Comparison of ENCODE assay signal across 10 cellular contexts in the genomic region with DNA sequence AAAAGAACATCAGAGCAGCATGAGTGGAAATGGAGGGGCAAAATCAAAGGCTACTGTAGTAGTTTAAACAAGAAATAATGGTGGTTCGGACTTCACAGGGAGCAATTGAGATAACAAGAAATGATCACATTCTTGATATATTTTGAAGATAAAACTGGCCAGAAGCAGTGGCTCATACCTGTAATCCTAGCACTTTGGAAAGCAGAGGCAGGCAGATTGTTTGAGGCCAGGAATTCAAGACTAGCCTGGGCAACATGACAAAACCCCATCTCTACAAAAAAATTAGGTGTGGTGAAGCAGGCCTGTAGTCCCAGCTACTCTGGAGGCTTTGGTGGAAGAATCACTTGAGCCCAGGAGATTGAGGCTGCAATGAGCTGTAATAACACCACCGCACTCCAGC.
"Had no signal": no experiment of that assay in that cellular context is flagged by ENCODE, and none has a peak within 500 bp of the region (broad histone marks: within the 10 kb centered on the region; RNA-seq: fewer than 3 reads in every experiment).

No MANE protein-coding gene starts in this region.

- H3K4me3 ChIP-seq: GM23248, HAP-1, K562 had no signal

- H3K9me3 Mint-ChIP-seq: HFFc6 had no signal

- H3K4me1 ChIP-seq: HAP-1 had no signal

- H3K9ac ChIP-seq: GM23248 had no signal

- H2AFZ ChIP-seq: GM23248 had no signal

- H3K27ac ChIP-seq: GM23248 had no signal

- ATAC-seq: HCT116, K562 had no signal

- H3K27ac Mint-ChIP-seq: HFFc6 had no signal

- H3K4me3 Mint-ChIP-seq: HFFc6 had no signal

- FAIRE-seq: HTR-8/SVneo, K562 had no signal

- H3K9me3 ChIP-seq: HAP-1 had no signal

- DNase-seq: GM23248, GOT3, H7, HFFc6, IMR-90, KG1 had no signal
